ENCODE assay signal across 11 cellular contexts in the genomic region with DNA sequence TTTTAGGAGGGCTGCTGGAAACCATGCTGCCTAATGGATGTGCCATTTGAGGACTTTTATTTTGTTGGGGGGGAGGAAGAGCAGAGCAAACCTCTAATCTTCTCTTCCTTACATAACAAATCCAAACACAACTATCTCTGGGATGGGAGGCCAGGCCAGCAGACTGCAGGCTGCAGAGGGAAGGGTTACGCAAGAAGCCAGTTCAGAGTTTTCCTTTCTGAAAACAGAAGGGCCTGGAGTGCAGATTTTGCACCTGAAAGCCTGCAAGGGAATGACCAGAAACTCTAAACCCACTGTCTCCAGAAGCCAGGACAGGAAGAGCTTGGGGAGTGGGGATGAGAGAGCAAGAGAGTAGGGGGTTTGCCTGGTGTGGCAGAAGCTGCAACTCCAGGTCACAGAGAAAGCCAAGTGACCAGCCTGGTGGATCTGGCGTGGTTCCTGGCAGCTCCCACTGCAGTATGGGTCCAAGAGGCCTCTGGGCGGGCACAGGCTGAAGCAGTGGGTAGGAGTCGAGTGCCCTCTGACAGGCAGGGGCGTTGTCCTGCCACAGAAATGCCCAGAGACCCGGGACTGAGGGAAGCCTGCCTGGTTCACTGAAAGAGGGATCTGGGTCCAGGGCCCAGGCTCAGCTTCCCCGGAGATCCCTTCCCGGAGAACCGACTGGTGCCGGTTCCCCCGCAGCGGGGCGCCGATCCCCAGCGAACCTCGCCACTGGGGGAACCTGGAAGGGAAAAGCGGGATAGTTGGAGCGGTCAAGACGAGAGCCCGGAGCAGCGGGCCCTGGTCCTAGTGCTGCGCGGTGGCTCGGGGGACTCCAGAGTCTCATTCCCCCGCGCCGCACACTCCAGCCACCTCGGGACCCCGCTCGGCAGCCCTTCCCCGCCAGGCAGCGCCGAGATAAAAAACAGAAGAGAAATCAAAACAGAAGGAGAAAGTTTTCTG. TPM values are rescaled to one million over a fixed set of nuclear protein-coding genes. Genes with fewer than 3 reads are reported as not detected.
DNase-seq lines count a peak whose midpoint lies in the region; ATAC-seq, FAIRE-seq and TF ChIP-seq lines count a peak whose summit lies in the region.
"Had no signal": no experiment of that assay in that cellular context is flagged by ENCODE, and none has a peak within 500 bp of the region (broad histone marks: within the 10 kb centered on the region; RNA-seq: fewer than 3 reads in every experiment).

No MANE protein-coding gene starts in this region.

- H3K4me1 Mint-ChIP-seq in astrocyte (ENCODE audit: low read depth, unreplicated experiment) (peaks cover 2% of the 10 kb centered on the region), glutamatergic neuron (ENCODE audit: low read depth, unreplicated experiment) (peaks cover 8% of the 10 kb centered on the region), type B pancreatic cell (ENCODE audit: unreplicated experiment) (peaks cover 36% of the 10 kb centered on the region)

- no peak for FAIRE-seq in astrocyte (lab: Jason Lieb, UNC)
- no peak for FAIRE-seq in H54 (lab: Jason Lieb, UNC)
- FAIRE-seq: G401.6 had no signal

- DNase-seq in astrocyte (ENCODE audit: low read depth) (no peak), glutamatergic neuron (no peak), type B pancreatic cell (ENCODE audit: extremely low spot score, unreplicated experiment) (no peak), H54 (ENCODE audit: insufficient read length, low spot score) (no peak), DMS153 (lab: John Stamatoyannopoulos, UW) (no peak)
- DNase-seq: activated CD4-positive, alpha-beta memory T cell treated with anti-CD3 and anti-CD28 coated beads for 36 hours; NCI-H1417 had no signal

- TF ChIP-seq CTCF in astrocyte (IDR thresholded peaks at IDR 0.05; ENCODE audit: insufficient read depth, low read depth, low read length): no peak
- no peak for TF ChIP-seq CTCF in glutamatergic neuron (IDR thresholded peaks at IDR 0.05; ENCODE audit: partially characterized antibody, unreplicated experiment)
- TF ChIP-seq CTCF in type B pancreatic cell (conservative IDR thresholded peaks at IDR 0.05): no peak

- H3K9ac ChIP-seq in astrocyte (ENCODE audit: low read length) (no peak overlapping the region), mucosa of rectum (ENCODE audit: low read depth in 1 of 2, low read length in 2 of 2) (peak overlapping the region in 1 of 2 donors; percentile 3)

- peaks cover 87% of the 10 kb centered on the region for H3K27me3 ChIP-seq in astrocyte (ENCODE audit: insufficient read depth, low read length)
- peaks cover 26 to 45% of the 10 kb centered on the region in 2 donors for H3K27me3 ChIP-seq in mucosa of rectum (ENCODE audit: control insufficient read depth in 2 of 2, insufficient read depth in 2 of 2, low read length in 2 of 2)

- H3K36me3 ChIP-seq in astrocyte (ENCODE audit: insufficient read depth, low read length) (no peaks in the 10 kb centered on the region), mucosa of rectum (ENCODE audit: control insufficient read depth in 2 of 2, insufficient read depth in 2 of 2, low read length in 2 of 2) (no peaks in the 10 kb centered on the region)

- no peak overlapping the region for H3K27ac Mint-ChIP-seq in astrocyte (ENCODE audit: unreplicated experiment)
- H3K27ac Mint-ChIP-seq in glutamatergic neuron (ENCODE audit: unreplicated experiment): peak overlapping the region; percentile 38
- H3K27ac Mint-ChIP-seq in type B pancreatic cell: peak overlapping the region; percentile 60
- H3K27ac Mint-ChIP-seq: activated CD4-positive, alpha-beta memory T cell treated with anti-CD3 and anti-CD28 coated beads for 36 hours had no signal

- peaks cover 20% of the 10 kb centered on the region for H4K20me1 ChIP-seq in astrocyte (ENCODE audit: insufficient read depth, low read length)

- no peak for TF ChIP-seq POLR2A in H54 (IDR thresholded peaks at IDR 0.05; ENCODE audit: low read depth, low read length)

- peak overlapping the region; percentile 81 for H3K4me2 ChIP-seq in astrocyte (ENCODE audit: low read length)

- H2AFZ ChIP-seq in astrocyte (ENCODE audit: low read depth, low read length): no peak overlapping the region

- H3K27me3 Mint-ChIP-seq in astrocyte (ENCODE audit: low read depth, unreplicated experiment) (peaks cover 92% of the 10 kb centered on the region), glutamatergic neuron (ENCODE audit: unreplicated experiment) (peaks cover 27% of the 10 kb centered on the region), type B pancreatic cell (peaks cover 87% of the 10 kb centered on the region)

- H3K36me3 Mint-ChIP-seq in astrocyte (ENCODE audit: low read depth, unreplicated experiment) (peaks cover 6% of the 10 kb centered on the region), glutamatergic neuron (ENCODE audit: unreplicated experiment) (no peaks in the 10 kb centered on the region), type B pancreatic cell (peaks cover 29% of the 10 kb centered on the region)
- H3K36me3 Mint-ChIP-seq: activated CD4-positive, alpha-beta memory T cell treated with anti-CD3 and anti-CD28 coated beads for 36 hours had no signal

- no peak overlapping the region for H3K27ac ChIP-seq in astrocyte (ENCODE audit: low read depth, low read length)
- H3K27ac ChIP-seq in mucosa of rectum (ENCODE audit: low read depth in 2 of 2, low read length in 2 of 2): peak overlapping the region; percentile 58 to 68

- no peak for ATAC-seq in HG03097 (IDR thresholded peaks at IDR 0.05; ENCODE audit: low FRiP score, unreplicated experiment)

- no peaks in the 10 kb centered on the region for H3K9me3 Mint-ChIP-seq in astrocyte (ENCODE audit: unreplicated experiment)
- peaks cover 14% of the 10 kb centered on the region for H3K9me3 Mint-ChIP-seq in glutamatergic neuron (ENCODE audit: unreplicated experiment)
- no peaks in the 10 kb centered on the region for H3K9me3 Mint-ChIP-seq in type B pancreatic cell
- H3K9me3 Mint-ChIP-seq: activated CD4-positive, alpha-beta memory T cell treated with anti-CD3 and anti-CD28 coated beads for 36 hours; central memory CD8-positive, alpha-beta T cell had no signal

- H3K79me2 ChIP-seq in astrocyte (ENCODE audit: insufficient read depth, low read length): no peaks in the 10 kb centered on the region

- H3K4me3 Mint-ChIP-seq in astrocyte (ENCODE audit: unreplicated experiment) (peak overlapping the region; percentile 83), glutamatergic neuron (ENCODE audit: unreplicated experiment) (peak overlapping the region; percentile 88), type B pancreatic cell (peak overlapping the region; percentile 96)
- H3K4me3 Mint-ChIP-seq: activated CD4-positive, alpha-beta memory T cell treated with anti-CD3 and anti-CD28 coated beads for 36 hours; central memory CD8-positive, alpha-beta T cell had no signal

- H3K4me3 ChIP-seq in astrocyte (ENCODE audit: insufficient read depth, low read depth, low read length) (no peak overlapping the region), mucosa of rectum (ENCODE audit: low read length in 2 of 2) (no peak overlapping the region)

- H3K9me3 ChIP-seq in astrocyte (ENCODE audit: insufficient read depth, low read depth, low read length) (no peaks in the 10 kb centered on the region), mucosa of rectum (ENCODE audit: control insufficient read depth in 2 of 2, low read length in 2 of 2) (no peaks in the 10 kb centered on the region)

- H3K4me1 ChIP-seq in astrocyte (ENCODE audit: insufficient read depth, low read length) (peaks cover 6% of the 10 kb centered on the region), mucosa of rectum (ENCODE audit: control insufficient read depth in 2 of 2, insufficient read depth in 2 of 2, low read length in 2 of 2) (peaks cover 2 to 12% of the 10 kb centered on the region in 2 donors)

RNA-seq across cellular contexts. Expression of a gene that starts 6.7 kb away (rescaled TPM):
- total RNA-seq in astrocyte (2.9 TPM in 2 replicates), glutamatergic neuron (ENCODE audit: unreplicated experiment) (4.6 TPM), type B pancreatic cell (ENCODE audit: low replicate concordance) (104 and 114 TPM in 2 replicates)
- total RNA-seq: activated CD4-positive, alpha-beta memory T cell treated with anti-CD3 and anti-CD28 coated beads for 36 hours had no signal

Comparison
In these comparisons a context has a peak if more than half of its experiments do, and no peak if none do; other contexts are left out.
1. RNA of a gene that starts 6.7 kb away (total RNA-seq): 104 to 114 TPM in type B pancreatic cell; 4.6 TPM in glutamatergic neuron (single experiment) and 2.9 TPM in astrocyte; every median in the first group is over 10 times any median in the second.
2. Peak in every context shown above with its lines, with median percentiles within 50 percentile points of each other: H3K4me3 Mint-ChIP-seq.